10 cellular contexts compared by ENCODE assay signal in the genomic region with DNA sequence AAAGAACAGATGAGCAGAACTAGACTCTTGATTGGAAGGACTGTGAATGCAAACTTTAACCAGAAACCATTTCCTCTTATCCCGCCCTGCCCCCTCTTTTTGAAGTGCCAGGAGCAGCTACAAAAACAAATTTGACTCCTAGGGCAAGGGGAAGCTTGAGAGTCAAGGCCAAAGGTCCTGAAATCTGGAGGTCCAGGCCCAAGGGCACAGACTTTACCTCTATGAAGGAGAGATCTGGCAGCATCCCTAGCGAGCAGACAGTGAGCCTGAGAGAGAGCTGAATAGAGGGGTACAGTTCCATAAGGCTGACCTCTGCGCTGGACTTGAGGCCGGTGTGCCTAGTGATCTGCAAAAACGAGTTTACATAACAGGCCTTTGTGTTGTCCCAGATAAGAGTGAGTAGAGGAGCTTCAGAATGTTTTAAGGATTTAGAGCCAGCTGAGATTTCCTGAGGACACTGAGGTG. TPM values are rescaled to one million over a fixed set of nuclear protein-coding genes. Genes with fewer than 3 reads are reported as not detected.
DNase-seq lines count a peak whose midpoint lies in the region; ATAC-seq and TF ChIP-seq lines count a peak whose summit lies in the region.
"Had no signal": no experiment of that assay in that cellular context is flagged by ENCODE, and none has a peak within 500 bp of the region (broad histone marks: within the 10 kb centered on the region; RNA-seq: fewer than 3 reads in every experiment).

No MANE protein-coding gene starts in this region.

- H3K36me3 ChIP-seq in DND-41 (ENCODE audit: insufficient read depth, low read length) (peaks cover 36% of the 10 kb centered on the region), KMS-11 (ENCODE audit: insufficient read depth) (no peaks in the 10 kb centered on the region), adrenal gland (replicated peaks in 1 of 2) (peaks cover 0 to 19% of the 10 kb centered on the region in 2 donors)

- peak overlapping the region in 2 of 3 experiments; percentile 43 to 55 for H3K27ac Mint-ChIP-seq in nephron

- H3K4me3 Mint-ChIP-seq in nephron: peak overlapping the region; percentile 9 to 31 (median 22)

- no peaks in the 10 kb centered on the region for H3K27me3 Mint-ChIP-seq in nephron (ENCODE audit: low read depth)

- H3K9me3 ChIP-seq in DND-41 (ENCODE audit: insufficient read depth, low read length, severe bottlenecking) (no peaks in the 10 kb centered on the region), adrenal gland (replicated peaks in 1 of 3) (no peaks in the 10 kb centered on the region)

- H3K4me3 ChIP-seq in DND-41 (ENCODE audit: low read depth in 1 of 2, low read length in 2 of 2) (0 out of 4 replicates have a peak overlapping the region, but pooled peaks of 1 of the 2 experiments have one; percentile 18), KMS-11 (IDR thresholded peaks at IDR 0.05; ENCODE audit: insufficient read depth, low read depth, low read length) (no peak overlapping the region), adrenal gland (peak overlapping the region in 1 of 4 donors; percentile 28)

- peaks cover 8% of the 10 kb centered on the region; the same call in 1 of the 2 replicates for H4K20me1 ChIP-seq in DND-41 (ENCODE audit: insufficient read depth, low read length)
- no peaks in the 10 kb centered on the region for H4K20me1 ChIP-seq in KMS-11 (ENCODE audit: insufficient read depth)

- peak in 1 of 2 donors; percentile 30 for TF ChIP-seq POLR2A in adrenal gland (IDR thresholded peaks at IDR 0.05)

- peaks cover 17% of the 10 kb centered on the region for H3K36me3 Mint-ChIP-seq in nephron (ENCODE audit: low read depth)

- H2AFZ ChIP-seq in DND-41 (ENCODE audit: low read depth, low read length): no peak overlapping the region
- no peak overlapping the region for H2AFZ ChIP-seq in KMS-11 (ENCODE audit: low read depth)

- ATAC-seq in DND-41 (ENCODE audit: insufficient read depth, low read depth): no peak

- H3K27me3 ChIP-seq in DND-41 (ENCODE audit: insufficient read depth, low read length, poor library complexity): no peaks in the 10 kb centered on the region
- H3K27me3 ChIP-seq in KMS-11 (ENCODE audit: insufficient read depth, low read depth): no peaks in the 10 kb centered on the region
- no peaks in the 10 kb centered on the region for H3K27me3 ChIP-seq in adrenal gland

- H3K9ac ChIP-seq in DND-41 (ENCODE audit: low read depth, low read length): peak overlapping the region; percentile 38
- no peak overlapping the region for H3K9ac ChIP-seq in KMS-11

- H3K27ac ChIP-seq in DND-41 (ENCODE audit: low read length): peak overlapping the region; percentile 77
- H3K27ac ChIP-seq in KMS-11: no peak overlapping the region
- peak overlapping the region in 4 of 5 donors; percentile 22 to 85 (median 68) for H3K27ac ChIP-seq in adrenal gland

- H3K79me2 ChIP-seq in DND-41 (ENCODE audit: insufficient read depth, low read length): peaks cover 84% of the 10 kb centered on the region
- H3K79me2 ChIP-seq in KMS-11 (ENCODE audit: insufficient read depth, low read depth): peaks cover 41% of the 10 kb centered on the region; the same call in 1 of the 2 replicates

- H3K4me2 ChIP-seq in DND-41 (ENCODE audit: insufficient read depth, low read length) (peak overlapping the region; percentile 45), KMS-11 (peak overlapping the region; percentile 17; the same call in 1 of the 2 replicates)

- H3K4me1 ChIP-seq in DND-41 (ENCODE audit: insufficient read depth, low read length) (peaks cover 48% of the 10 kb centered on the region), KMS-11 (ENCODE audit: low read depth, poor library complexity, severe bottlenecking) (peaks cover 56% of the 10 kb centered on the region), adrenal gland (replicated peaks in 1 of 2) (peaks cover 32 to 47% of the 10 kb centered on the region in 2 donors)

- intact Hi-C loops in adrenal gland (cut with DNase I): no loop called here

- peak; percentile 62 for DNase-seq in DND-41
- DNase-seq in adrenal gland: peak in 3 of 7 donors; percentile 42 to 62 (median 44)
- no peak for DNase-seq in HCEC 1CT
- DNase-seq in SHP77 treated with DMSO at 0.1 percent for 48 hours (lab: John Stamatoyannopoulos, UW): no peak
- DNase-seq in NCI-H526 treated with DMSO at 0.1 percent for 48 hours (lab: John Stamatoyannopoulos, UW): no peak
- DNase-seq: NCI-H187; stimulated activated CD4-positive, alpha-beta T cell treated with anti-CD3 and anti-CD28 coated beads, Interleukin-4, amount 100 ng/mL, for 24 hours had no signal

- 14 to 30% (median 23%) methylated on average over 3 to 5 of the region's 5 CpGs for WGBS in adrenal gland, 4 donors

- no peak for TF ChIP-seq CTCF in DND-41 (IDR thresholded peaks at IDR 0.05; ENCODE audit: borderline replicate concordance, extremely low read depth, low read length, poor library complexity, severe bottlenecking)
- TF ChIP-seq CTCF in KMS-11 (conservative IDR thresholded peaks at IDR 0.05; ENCODE audit: low read depth, low read length): no peak
- no peak for TF ChIP-seq CTCF in adrenal gland (IDR thresholded peaks at IDR 0.05)
- TF ChIP-seq CTCF in nephron (IDR thresholded peaks at IDR 0.05; ENCODE audit: unreplicated experiment in 3 of 3): no peak

- H3K9me3 Mint-ChIP-seq in nephron: no peaks in the 10 kb centered on the region

- H3K4me1 Mint-ChIP-seq in nephron: peaks cover 33% of the 10 kb centered on the region

RNA-seq across cellular contexts. Expression of gene RAB43, which starts 5.1 kb away (rescaled TPM):
- 10 to 100 TPM; 12.4 to 37.2 (median 32.8) TPM for total RNA-seq in adrenal gland
- 10 to 100 TPM in 1 of 3 donors, 1 to 10 TPM in 1, under 1 TPM in 1; 0.33 to 13.0 (median 7.9) TPM for polyA plus RNA-seq in adrenal gland

RNA-seq across cellular contexts. Expression of gene ISY1, which starts 44.3 kb away (rescaled TPM):
- 10 to 100 TPM in 7 of 8 donors, 1 to 10 TPM in 1; 4.1 to 40.0 (median 26.1) TPM for total RNA-seq in adrenal gland
- 10 to 100 TPM; 15.0 to 39.7 (median 17.7) TPM for polyA plus RNA-seq in adrenal gland

RNA-seq across cellular contexts. Expression of gene GP9, which starts 55.9 kb away (rescaled TPM):
- total RNA-seq in adrenal gland: not detected
- polyA plus RNA-seq in adrenal gland: under 1 TPM in 1 of 3 donors, not detected in 2; 0.13 TPM
- total RNA-seq: SK-MEL-5 had no signal
